Comparison of ENCODE assay signal across 19 cellular contexts in the genomic region with DNA sequence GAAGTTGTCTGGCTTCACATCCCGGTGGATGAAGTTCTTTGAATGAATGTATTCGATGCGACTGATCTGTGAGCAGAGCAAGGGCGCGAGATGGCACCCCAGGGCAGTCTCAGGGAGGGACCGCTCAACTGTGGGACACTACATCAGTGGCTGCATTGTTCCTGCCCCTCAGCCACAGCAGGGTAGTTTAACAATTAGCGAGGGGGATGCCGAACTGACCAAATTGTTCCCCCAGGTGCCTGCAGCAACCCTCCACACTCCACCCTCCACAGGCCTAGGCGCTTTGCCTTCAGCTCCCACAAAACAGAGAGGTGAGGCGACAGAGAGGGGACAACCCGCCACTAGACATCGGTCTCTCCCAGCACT.
"Had no signal": no experiment of that assay in that cellular context is flagged by ENCODE, and none has a peak within 500 bp of the region (broad histone marks: within the 10 kb centered on the region; RNA-seq: fewer than 3 reads in every experiment).

No MANE protein-coding gene starts in this region.

- H3K27ac ChIP-seq: body of pancreas, colonic mucosa, left ventricle myocardium inferior, neutrophil, tibial nerve, uterus had no signal

- H3K9me3 Mint-ChIP-seq: naive B cell; stimulated activated memory B cell treated with anti-CD40 and anti-IgM and Interleukin-4, amounts not matched to agents 10 μg/mL and 1 μg/mL and 100 μg/mL, for 72 hours; T-helper 2 cell treated with Interferon-gamma antibody and Interleukin-4, amounts not matched to agents 5 μg/mL and 100 μg/mL, for 36 hours had no signal

- ATAC-seq: body of pancreas; esophagus mucosa; stimulated activated memory B cell treated with anti-CD40 and anti-IgM and Interleukin-4, amounts not matched to agents 10 μg/mL and 1 μg/mL and 100 μg/mL, for 72 hours had no signal

- H3K27me3 Mint-ChIP-seq: activated naive CD8-positive, alpha-beta T cell treated with anti-CD3 and anti-CD28 coated beads for 36 hours; naive B cell; stimulated activated memory B cell treated with anti-CD40 and anti-IgM and Interleukin-4, amounts not matched to agents 10 μg/mL and 1 μg/mL and 100 μg/mL, for 72 hours had no signal

- H3K4me1 ChIP-seq: body of pancreas, colonic mucosa had no signal

- DNase-seq: activated CD4-positive, alpha-beta T cell treated with anti-CD3 and anti-CD28 coated beads, Interleukin-2, amount 50 U/mL, for 1 hour; activated CD4-positive, CD25-positive, alpha-beta regulatory T cell; activated effector memory CD4-positive, alpha-beta T cell treated with Interleukin-2 at 50 U/mL for 16 hours; activated naive CD8-positive, alpha-beta T cell treated with anti-CD3 and anti-CD28 coated beads for 36 hours; amygdala; body of pancreas; caudate nucleus; colonic mucosa; left ventricle myocardium inferior; naive B cell; retina; substantia nigra; SW 1271; uterus had no signal

- H3K4me3 ChIP-seq: body of pancreas, colonic mucosa, left ventricle myocardium inferior, tibial nerve, uterus had no signal

- H3K9me3 ChIP-seq: body of pancreas, colonic mucosa, left ventricle myocardium inferior, neutrophil, tibial nerve, uterus had no signal

- H3K27ac Mint-ChIP-seq: activated naive CD8-positive, alpha-beta T cell treated with anti-CD3 and anti-CD28 coated beads for 36 hours; stimulated activated memory B cell treated with anti-CD40 and anti-IgM and Interleukin-4, amounts not matched to agents 10 μg/mL and 1 μg/mL and 100 μg/mL, for 72 hours; T-helper 2 cell treated with Interferon-gamma antibody and Interleukin-4, amounts not matched to agents 5 μg/mL and 100 μg/mL, for 36 hours had no signal

- H3K27me3 ChIP-seq: body of pancreas, colonic mucosa, neutrophil, tibial nerve, uterus had no signal

- H3K4me3 Mint-ChIP-seq: activated naive CD8-positive, alpha-beta T cell treated with anti-CD3 and anti-CD28 coated beads for 36 hours; naive B cell; stimulated activated memory B cell treated with anti-CD40 and anti-IgM and Interleukin-4, amounts not matched to agents 10 μg/mL and 1 μg/mL and 100 μg/mL, for 72 hours; T-helper 2 cell treated with Interferon-gamma antibody and Interleukin-4, amounts not matched to agents 5 μg/mL and 100 μg/mL, for 36 hours had no signal

- H3K36me3 ChIP-seq: uterus had no signal
